ENCODE assay signal across 8 cellular contexts in genomic region chr6:28922004-28922840, GRCh38. TPM values are rescaled to one million over a fixed set of nuclear protein-coding genes. Genes with fewer than 3 reads are reported as not detected.
A peak's percentile ranks its signal among the peaks of the same experiment; 100 is the strongest.
DNase-seq lines count a peak whose midpoint lies in the region; ATAC-seq and TF ChIP-seq lines count a peak whose summit lies in the region.

No MANE protein-coding gene starts in this region.

- peak; percentile 31 for ATAC-seq in T-helper 17 cell
- no peak for ATAC-seq in GM19395 (IDR thresholded peaks at IDR 0.05; ENCODE audit: unreplicated experiment)
- no peak for ATAC-seq in GM21786 (IDR thresholded peaks at IDR 0.05; ENCODE audit: unreplicated experiment)

- peaks cover 46% of the 10 kb centered on the region for H3K36me3 Mint-ChIP-seq in activated naive CD4-positive, alpha-beta T cell treated with anti-CD3 and anti-CD28 coated beads for 36 hours (ENCODE audit: low read depth)
- H3K36me3 Mint-ChIP-seq in T-helper 17 cell (ENCODE audit: low read depth), result peaks cover 6% of the 10 kb centered on the region

- H3K36me3 ChIP-seq in neuron (ENCODE audit: insufficient read depth, low read length), result peaks cover 48% of the 10 kb centered on the region

- H3K4me1 ChIP-seq in neuron (ENCODE audit: insufficient read depth, low read length), result peaks cover 12% of the 10 kb centered on the region

- H3K27me3 Mint-ChIP-seq in activated naive CD4-positive, alpha-beta T cell treated with anti-CD3 and anti-CD28 coated beads for 36 hours (ENCODE audit: low read depth), result no peaks in the 10 kb centered on the region
- no peaks in the 10 kb centered on the region for H3K27me3 Mint-ChIP-seq in T-helper 17 cell

- intact Hi-C loops in activated naive CD4-positive, alpha-beta T cell treated with anti-CD3 and anti-CD28 coated beads for 36 hours (cut with micrococcal nuclease), result loop anchor here (1.0 kb wide), 2 partner anchors 19 to 83 kb away; no protein-coding TSS in a partner anchor

- H3K27me3 ChIP-seq in neuron (ENCODE audit: insufficient read depth, low read length), result no peaks in the 10 kb centered on the region

- no peaks in the 10 kb centered on the region for H3K9me3 Mint-ChIP-seq in activated naive CD4-positive, alpha-beta T cell treated with anti-CD3 and anti-CD28 coated beads for 36 hours

- H3K4me1 Mint-ChIP-seq in activated naive CD4-positive, alpha-beta T cell treated with anti-CD3 and anti-CD28 coated beads for 36 hours (ENCODE audit: low read depth), result peaks cover 45% of the 10 kb centered on the region
- peaks cover 31% of the 10 kb centered on the region for H3K4me1 Mint-ChIP-seq in T-helper 17 cell

- peak; percentile 41 for DNase-seq in activated naive CD4-positive, alpha-beta T cell treated with anti-CD3 and anti-CD28 coated beads for 36 hours
- no peak for DNase-seq in activated naive CD4-positive, alpha-beta T cell treated with anti-CD3 and anti-CD28 coated beads, Interleukin-2, amount 50 U/mL, for 16 hours
- DNase-seq in T-helper 17 cell (no peak), epithelial cell of proximal tubule (ENCODE audit: low read depth) (no peak), cerebellar cortex (ENCODE audit: low spot score) (no peak)

- H2AFZ ChIP-seq in neuron (ENCODE audit: low read depth, low read length), result no peak overlapping the region

- no peak for TF ChIP-seq CTCF in epithelial cell of proximal tubule (conservative IDR thresholded peaks at IDR 0.05; ENCODE audit: low read depth, low read length)

- peak overlapping the region; percentile 93 for H3K4me3 Mint-ChIP-seq in activated naive CD4-positive, alpha-beta T cell treated with anti-CD3 and anti-CD28 coated beads for 36 hours
- peak overlapping the region; percentile 92 for H3K4me3 Mint-ChIP-seq in T-helper 17 cell

- H3K4me3 ChIP-seq in epithelial cell of proximal tubule (ENCODE audit: low read depth, low read length), result peak overlapping the region; percentile 98
- H3K4me3 ChIP-seq in neuron (ENCODE audit: low read length), result peak overlapping the region; percentile 73

- H3K9me3 ChIP-seq in T-helper 17 cell (ENCODE audit: control insufficient read depth, low read length, poor library complexity, severe bottlenecking), result no peaks in the 10 kb centered on the region
- no peaks in the 10 kb centered on the region for H3K9me3 ChIP-seq in neuron (ENCODE audit: low read length)

- CTCF ChIA-PET in activated naive CD4-positive, alpha-beta T cell treated with anti-CD3 and anti-CD28 coated beads for 36 hours (lab: Charles Lee), result interaction anchor here (0.6 to 2.1 kb wide), 5 partner anchors 16 to 719 kb away, joined by 3 to 10 read pairs (median 5); no protein-coding TSS in a partner anchor

- H3K27ac Mint-ChIP-seq in activated naive CD4-positive, alpha-beta T cell treated with anti-CD3 and anti-CD28 coated beads for 36 hours, result peak overlapping the region; percentile 82
- peak overlapping the region; percentile 95 for H3K27ac Mint-ChIP-seq in T-helper 17 cell

RNA-seq across cellular contexts. Expression of gene TRIM27, which starts 1.6 kb away (rescaled TPM):
- total RNA-seq in activated naive CD4-positive, alpha-beta T cell treated with anti-CD3 and anti-CD28 coated beads for 36 hours, result 10 to 100 TPM; 35.8 to 41.4 TPM
- 10 to 100 TPM; 21.9 to 22.0 TPM for total RNA-seq in T-helper 17 cell
- 76.0 and 80.5 TPM in 2 replicates for total RNA-seq in epithelial cell of proximal tubule
